In the genomic region with DNA sequence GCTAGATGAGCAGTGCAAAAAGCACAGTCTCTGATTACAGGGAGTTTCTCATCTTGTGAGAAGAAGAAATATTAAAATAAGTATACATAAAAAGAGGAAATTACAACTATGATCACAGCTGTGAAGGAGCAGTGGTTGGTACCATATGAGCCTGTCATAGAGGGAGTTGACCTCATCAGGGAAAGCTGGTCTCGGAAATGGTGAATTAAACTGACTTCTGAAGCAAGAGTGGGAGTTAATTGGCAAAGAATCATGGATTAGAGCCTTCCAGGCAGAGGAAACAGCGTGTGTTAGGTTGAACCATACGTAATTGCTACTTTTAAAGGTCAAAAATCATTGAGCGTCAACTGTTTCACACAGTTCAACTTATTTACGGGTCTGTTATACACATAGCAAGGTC, we compare ENCODE assay signal across 24 cellular contexts.
DNase-seq lines count a peak whose midpoint lies in the region; ATAC-seq, FAIRE-seq and TF ChIP-seq lines count a peak whose summit lies in the region.
"Had no signal": no experiment of that assay in that cellular context is flagged by ENCODE, and none has a peak within 500 bp of the region (broad histone marks: within the 10 kb centered on the region; RNA-seq: fewer than 3 reads in every experiment).

No MANE protein-coding gene starts in this region.

- no peaks in the 10 kb centered on the region for H3K27me3 Mint-ChIP-seq in mesothelial cell of epicardium (ENCODE audit: low read depth)
- H3K27me3 Mint-ChIP-seq: CD4-positive, alpha-beta T cell had no signal

- no peak for TF ChIP-seq CTCF in mesothelial cell of epicardium (IDR thresholded peaks at IDR 0.05; ENCODE audit: unreplicated experiment)
- TF ChIP-seq CTCF in pancreas (IDR thresholded peaks at IDR 0.05) = no peak

- no peaks in the 10 kb centered on the region for H3K9me3 Mint-ChIP-seq in mesothelial cell of epicardium

- no peaks in the 10 kb centered on the region for H3K9me3 ChIP-seq in small intestine (ENCODE audit: control insufficient read depth, low read depth)
- H3K9me3 ChIP-seq in pancreas = no peaks in the 10 kb centered on the region
- H3K9me3 ChIP-seq: BE2C, Caco-2 had no signal

- intact Hi-C loops in pancreas (cut with DNase I) = no loop called here

- peaks cover 15% of the 10 kb centered on the region for H3K4me1 Mint-ChIP-seq in mesothelial cell of epicardium

- H3K27me3 ChIP-seq in small intestine (ENCODE audit: control insufficient read depth in 2 of 2, insufficient read depth in 2 of 2, low read length in 2 of 2) (no peaks in the 10 kb centered on the region), pancreas (no peaks in the 10 kb centered on the region)
- H3K27me3 ChIP-seq: BE2C had no signal

- FAIRE-seq in small intestine (lab: Jason Lieb, UNC) (no peak), pancreas (lab: Jason Lieb, UNC) (no peak)
- FAIRE-seq: A204.1, D721Med, GM12892, GM18507, HTR-8/SVneo had no signal

- no peaks in the 10 kb centered on the region for H3K36me3 Mint-ChIP-seq in mesothelial cell of epicardium

- H3K36me3 ChIP-seq in small intestine (ENCODE audit: control insufficient read depth in 2 of 2, insufficient read depth in 2 of 2, low read length in 2 of 2) (no peaks in the 10 kb centered on the region), pancreas (no peaks in the 10 kb centered on the region)
- H3K36me3 ChIP-seq: BE2C had no signal

- no peak overlapping the region for H3K4me3 ChIP-seq in small intestine (ENCODE audit: low read depth in 1 of 2, low read length in 2 of 2)
- H3K4me3 ChIP-seq in pancreas = no peak overlapping the region

- no peaks in the 10 kb centered on the region for H3K4me1 ChIP-seq in small intestine (ENCODE audit: control insufficient read depth in 2 of 2, insufficient read depth in 1 of 2, low read depth in 1 of 2, low read length in 1 of 2)
- H3K4me1 ChIP-seq in pancreas = no peaks in the 10 kb centered on the region
- H3K4me1 ChIP-seq: BE2C, Caco-2 had no signal

- DNase-seq in MV-4-11 (lab: John Stamatoyannopoulos, UW) (peak; percentile 84), SK-MEL-5 (ENCODE audit: low read depth, low spot score) (peak; percentile 32), mesothelial cell of epicardium (ENCODE audit: low spot score in 2 of 2, unreplicated experiment in 2 of 2) (no peak), small intestine (peak; percentile 1), pancreas (no peak)
- DNase-seq in activated T-cell treated with anti-CD3 and anti-CD28 coated beads, Interleukin-2, amount 50 U/mL, for 1 hour = no peak
- no peak for DNase-seq in activated T-cell treated with anti-CD3 and anti-CD28 coated beads, Interleukin-2, amount 50 U/mL, for 48 hours
- DNase-seq: ACHN; BE2C; C1 segment of cervical spinal cord; Caco-2; CD4-positive, alpha-beta T cell; GDM1; GOT3; H7; HFFc6; IMR-90 had no signal

- H3K4me3 Mint-ChIP-seq in mesothelial cell of epicardium = no peak overlapping the region
- H3K4me3 Mint-ChIP-seq: CD4-positive, alpha-beta T cell; HFFc6 had no signal

- 29 to 65% (median 39%) methylated on average over 5 of the region's 5 CpGs for WGBS in small intestine, 3 donors
- WGBS in pancreas, 2 donors = 63 to 78% methylated on average over 5 of the region's 5 CpGs

- peak overlapping the region; percentile 6 for H3K27ac Mint-ChIP-seq in mesothelial cell of epicardium
- H3K27ac Mint-ChIP-seq: CD4-positive, alpha-beta T cell; HFFc6 had no signal

- no peak overlapping the region for H3K27ac ChIP-seq in small intestine (ENCODE audit: low read depth in 1 of 2, low read length in 1 of 2)
- H3K27ac ChIP-seq in pancreas = no peak overlapping the region

- in situ Hi-C loops in SK-MEL-5 (cut with HindIII; ENCODE audit: low pct_unique_long_range_greater_than_20kb, low sequenced_read_pairs) = no loop called here

- ATAC-seq in GM21723 (IDR thresholded peaks at IDR 0.05; ENCODE audit: unreplicated experiment) = no peak
- no peak for ATAC-seq in pancreas
- ATAC-seq: HCT116 had no signal

Comparison
In these comparisons a context has a peak if more than half of its experiments do, and no peak if none do; other contexts are left out.
1. DNase-seq: peak in MV-4-11 (single experiment), SK-MEL-5 (single experiment) and small intestine (single experiment); none in mesothelial cell of epicardium (0 of 2), activated T-cell treated with anti-CD3 and anti-CD28 coated beads, Interleukin-2, amount 50 U/mL, for 1 hour (single experiment), pancreas (0 of 6) and activated T-cell treated with anti-CD3 and anti-CD28 coated beads, Interleukin-2, amount 50 U/mL, for 48 hours (0 of 2).